Comparison of ENCODE assay signal across 7 cellular contexts in the genomic region with DNA sequence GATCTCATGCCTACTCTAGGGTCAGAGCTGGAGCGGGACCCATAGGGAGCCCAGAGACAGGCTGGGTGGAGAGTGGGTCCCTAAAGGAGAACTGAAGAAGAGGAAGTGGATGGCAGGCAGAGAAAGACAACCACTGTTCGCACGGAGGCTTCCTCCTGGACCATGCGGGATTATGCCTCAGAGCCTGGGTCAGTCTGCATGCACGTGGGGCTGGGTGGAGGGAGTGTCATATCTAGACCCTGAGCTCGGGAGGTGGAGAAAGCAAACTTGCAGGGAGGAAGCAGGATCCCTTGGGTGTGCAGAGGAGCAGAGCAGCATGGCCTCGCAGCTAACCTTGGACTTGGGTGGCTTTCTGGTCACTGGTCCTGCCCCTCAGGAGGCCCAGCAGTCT.
DNase-seq lines count a peak whose midpoint lies in the region; ATAC-seq and TF ChIP-seq lines count a peak whose summit lies in the region.

No MANE protein-coding gene starts in this region.

- no peak for TF ChIP-seq CTCF in GM13976 (IDR thresholded peaks at IDR 0.05; ENCODE audit: borderline replicate concordance, control extremely low read depth, extremely low read depth, insufficient read depth, missing control alignments)

- peaks cover 29% of the 10 kb centered on the region for H3K4me1 Mint-ChIP-seq in stimulated activated naive CD8-positive, alpha-beta T cell treated with anti-CD3 and anti-CD28 coated beads, Interleukin-15, Interleukin-2, amounts not matched to agents 100 ng/mL and 50 ng/mL, for 24 hours (ENCODE audit: low read depth)

- DNase-seq in NOMO-1 treated with dmso at 0.1 percent for 144 hours (lab: John Stamatoyannopoulos, UW; ENCODE audit: unreplicated experiment) (peak; percentile 86), cardiac septum (ENCODE audit: low spot score) (peak; percentile 83), GM13976 (ENCODE audit: low spot score) (no peak), NCI-H446 treated with DMSO at 0.1 percent for 48 hours (lab: John Stamatoyannopoulos, UW) (no peak)

- in situ Hi-C loops in GM13976 (cut with MboI; ENCODE audit: low sequenced_read_pairs, unreplicated experiment) = no loop called here

- H3K36me3 Mint-ChIP-seq in stimulated activated naive CD8-positive, alpha-beta T cell treated with anti-CD3 and anti-CD28 coated beads, Interleukin-15, Interleukin-2, amounts not matched to agents 100 ng/mL and 50 ng/mL, for 24 hours (ENCODE audit: low read depth) = peaks cover 3% of the 10 kb centered on the region

- peak overlapping the region; percentile 0 for H3K27ac Mint-ChIP-seq in stimulated activated naive CD8-positive, alpha-beta T cell treated with anti-CD3 and anti-CD28 coated beads, Interleukin-15, Interleukin-2, amounts not matched to agents 100 ng/mL and 50 ng/mL, for 24 hours

- H3K9me3 Mint-ChIP-seq in stimulated activated naive CD8-positive, alpha-beta T cell treated with anti-CD3 and anti-CD28 coated beads, Interleukin-15, Interleukin-2, amounts not matched to agents 100 ng/mL and 50 ng/mL, for 24 hours = no peaks in the 10 kb centered on the region

- H3K4me3 Mint-ChIP-seq in stimulated activated naive CD8-positive, alpha-beta T cell treated with anti-CD3 and anti-CD28 coated beads, Interleukin-15, Interleukin-2, amounts not matched to agents 100 ng/mL and 50 ng/mL, for 24 hours = no peak overlapping the region

- intact Hi-C loops in cardiac septum (cut with DNase I) = loop anchor here (5.0 kb wide), 1 partner anchor 358 kb away; no protein-coding TSS in a partner anchor

- no peaks in the 10 kb centered on the region for H3K27me3 Mint-ChIP-seq in stimulated activated naive CD8-positive, alpha-beta T cell treated with anti-CD3 and anti-CD28 coated beads, Interleukin-15, Interleukin-2, amounts not matched to agents 100 ng/mL and 50 ng/mL, for 24 hours

- peak; percentile 63 for ATAC-seq in GM21423 (IDR thresholded peaks at IDR 0.05; ENCODE audit: unreplicated experiment)
- ATAC-seq in HG02885 (IDR thresholded peaks at IDR 0.05; ENCODE audit: poor library complexity, unreplicated experiment) = no peak

Comparison
In these comparisons a context has a peak if more than half of its experiments do, and no peak if none do; other contexts are left out.
1. DNase-seq: peak in NOMO-1 treated with dmso at 0.1 percent for 144 hours (single experiment) and cardiac septum (single experiment); none in GM13976 (single experiment) and NCI-H446 treated with DMSO at 0.1 percent for 48 hours (single experiment).